1 cellular context compared by ENCODE assay signal in genomic region chr18:46386788-46387187, GRCh38.
TF ChIP-seq lines count a peak whose summit lies in the region.

No MANE protein-coding gene starts in this region.

TF ChIP-seq in WTC11, 78 proteins besides CTCF, POLR2A, EP300 and RAD21 (continued from another document):
- no peak for TF ChIP-seq ERG (CRISPR knock-in tag; IDR thresholded peaks at IDR 0.05)
TF ChIP-seq in WTC11: peak in this region for 0.
